In genomic region chr2:194345347-194345746, GRCh38 we compare ENCODE assay signal across 27 cellular contexts.
"Had no signal": no experiment of that assay in that cellular context is flagged by ENCODE, and none has a peak within 500 bp of the region (broad histone marks: within the 10 kb centered on the region; RNA-seq: fewer than 3 reads in every experiment).

No MANE protein-coding gene starts in this region.

- H3K27me3 Mint-ChIP-seq: stimulated activated naive B cell treated with anti-CD40 and anti-IgM and Interleukin-4, amounts not matched to agents 10 μg/mL and 1 μg/mL and 100 μg/mL, for 72 hours; type B pancreatic cell had no signal

- H3K27ac Mint-ChIP-seq: naive thymus-derived CD8-positive, alpha-beta T cell; nephron; stimulated activated naive B cell treated with anti-CD40 and anti-IgM and Interleukin-4, amounts not matched to agents 10 μg/mL and 1 μg/mL and 100 μg/mL, for 72 hours; type B pancreatic cell had no signal

- H3K27me3 ChIP-seq: left lung, pancreas, stomach, tibial nerve, uterus had no signal

- H3K27ac ChIP-seq: left lung, lower lobe of right lung, pancreas, prostate gland, skin epidermis, stomach, tibial nerve, uterus had no signal

- H3K4me3 Mint-ChIP-seq: naive thymus-derived CD8-positive, alpha-beta T cell; nephron; stimulated activated naive B cell treated with anti-CD40 and anti-IgM and Interleukin-4, amounts not matched to agents 10 μg/mL and 1 μg/mL and 100 μg/mL, for 72 hours; type B pancreatic cell had no signal

- H3K4me3 ChIP-seq: left lung, lower lobe of right lung, pancreas, prostate gland, skin epidermis, stomach, tibial nerve, uterus had no signal

- H3K36me3 ChIP-seq: left lung, lower lobe of right lung, pancreas, prostate gland, stomach, tibial nerve, uterus had no signal

- H3K36me3 Mint-ChIP-seq: naive thymus-derived CD8-positive, alpha-beta T cell; stimulated activated naive B cell treated with anti-CD40 and anti-IgM and Interleukin-4, amounts not matched to agents 10 μg/mL and 1 μg/mL and 100 μg/mL, for 72 hours; type B pancreatic cell had no signal

- H3K4me1 Mint-ChIP-seq: naive thymus-derived CD8-positive, alpha-beta T cell; nephron; stimulated activated naive B cell treated with anti-CD40 and anti-IgM and Interleukin-4, amounts not matched to agents 10 μg/mL and 1 μg/mL and 100 μg/mL, for 72 hours had no signal

- DNase-seq: hippocampal formation; kidney glomerular epithelial cell; left cardiac atrium; left lung; lower lobe of right lung; mammary epithelial cell; mesenchymal stem cell; naive thymus-derived CD8-positive, alpha-beta T cell; nucleus accumbens; pancreas; posterior cingulate gyrus; retina; right cardiac atrium; stimulated activated CD4-positive, alpha-beta T cell treated with anti-CD3 and anti-CD28 coated beads, Interleukin-12 subunit alpha, Interleukin-12 subunit beta, amount 100 ng/mL, for 4 hours; stimulated activated CD4-positive, alpha-beta T cell treated with anti-CD3 and anti-CD28 coated beads, Interleukin-15, amount 100 ng/mL, for 24 hours; stimulated activated CD4-positive, alpha-beta T cell treated with anti-CD3 and anti-CD28 coated beads, Interleukin-2, amount 100 ng/mL, for 24 hours; stimulated activated CD4-positive, alpha-beta T cell treated with anti-CD3 and anti-CD28 coated beads, Interleukin-4, amount 100 ng/mL, for 1 hour; stimulated activated naive B cell treated with anti-CD40 and anti-IgM and Interleukin-4, amounts not matched to agents 10 μg/mL and 1 μg/mL and 100 μg/mL, for 72 hours; stimulated activated naive CD8-positive, alpha-beta T cell treated with anti-CD3 and anti-CD28 coated beads, Interleukin-15, Interleukin-2, amounts not matched to agents 100 U/mL and 50 U/mL, for 24 hours; stomach; uterus had no signal

- H3K9me3 Mint-ChIP-seq: naive thymus-derived CD8-positive, alpha-beta T cell; nephron; stimulated activated naive B cell treated with anti-CD40 and anti-IgM and Interleukin-4, amounts not matched to agents 10 μg/mL and 1 μg/mL and 100 μg/mL, for 72 hours; type B pancreatic cell had no signal

- H3K9me3 ChIP-seq: left lung, lower lobe of right lung, pancreas, prostate gland, stomach, tibial nerve, uterus had no signal

- ATAC-seq: left cardiac atrium; left lung; lower lobe of right lung; naive thymus-derived CD8-positive, alpha-beta T cell; pancreas; right cardiac atrium; sciatic nerve; stimulated activated naive B cell treated with anti-CD40 and anti-IgM and Interleukin-4, amounts not matched to agents 10 μg/mL and 1 μg/mL and 100 μg/mL, for 72 hours; stimulated activated naive CD8-positive, alpha-beta T cell treated with anti-CD3 and anti-CD28 coated beads, Interleukin-15, Interleukin-2, amounts not matched to agents 100 U/mL and 50 U/mL, for 24 hours had no signal

- H3K4me1 ChIP-seq: left lung, lower lobe of right lung, pancreas, prostate gland, stomach, tibial nerve, uterus had no signal
